ENCODE assay signal across 19 cellular contexts in the genomic region with DNA sequence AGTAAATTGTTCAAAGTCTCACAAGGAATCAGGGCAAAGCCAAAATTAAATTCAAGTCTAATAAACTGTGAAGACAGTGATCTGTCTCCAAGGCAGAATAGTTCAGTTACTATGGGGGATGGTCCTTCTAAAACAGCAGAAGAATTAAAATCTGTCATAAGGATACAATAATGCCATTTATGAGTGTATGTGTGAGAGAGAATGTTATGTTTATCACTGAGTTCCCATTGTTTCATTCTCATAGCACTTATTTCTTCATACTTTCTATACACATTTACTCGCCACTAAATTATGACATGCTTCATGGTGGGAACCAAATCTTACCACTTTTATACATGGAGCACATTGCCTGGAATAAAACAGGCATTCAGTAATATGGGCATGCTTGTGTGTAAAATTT.
"Had no signal": no experiment of that assay in that cellular context is flagged by ENCODE, and none has a peak within 500 bp of the region (broad histone marks: within the 10 kb centered on the region; RNA-seq: fewer than 3 reads in every experiment).

No MANE protein-coding gene starts in this region.

- H3K27me3 Mint-ChIP-seq: naive thymus-derived CD8-positive, alpha-beta T cell had no signal

- H3K4me3 Mint-ChIP-seq: endodermal cell; naive thymus-derived CD8-positive, alpha-beta T cell; neural crest cell had no signal

- H3K27ac ChIP-seq: colonic mucosa, heart left ventricle, right atrium auricular region, sigmoid colon had no signal

- H3K9me3 Mint-ChIP-seq: endodermal cell; naive thymus-derived CD8-positive, alpha-beta T cell had no signal

- H3K27me3 ChIP-seq: colonic mucosa, right atrium auricular region, sigmoid colon had no signal

- H3K4me3 ChIP-seq: colonic mucosa, heart left ventricle, mucosa of descending colon, right atrium auricular region, sigmoid colon had no signal

- DNase-seq: colonic mucosa; dermis blood vessel endothelial cell; effector CD4-positive, alpha-beta T cell; endodermal cell; erythroblast; heart left ventricle; hippocampal formation; islet precursor cell; mammary epithelial cell; naive thymus-derived CD8-positive, alpha-beta T cell; posterior cingulate gyrus; sigmoid colon; stimulated activated CD4-positive, alpha-beta T cell treated with anti-CD3 and anti-CD28 coated beads, Interleukin-12 subunit alpha, Interleukin-12 subunit beta, amount 100 ng/mL, for 4 hours; stimulated activated naive CD4-positive, alpha-beta T cell treated with Interleukin-2 at 50 U/mL for 16 hours; trophoblast cell had no signal

- H3K9me3 ChIP-seq: colonic mucosa, heart left ventricle, mucosa of descending colon, right atrium auricular region, sigmoid colon had no signal

- H3K4me1 ChIP-seq: colonic mucosa, heart left ventricle, right atrium auricular region, sigmoid colon had no signal

- ATAC-seq: heart left ventricle; left lobe of liver; naive thymus-derived CD8-positive, alpha-beta T cell had no signal

- H3K36me3 ChIP-seq: colonic mucosa, heart left ventricle, right atrium auricular region, sigmoid colon had no signal

- H3K27ac Mint-ChIP-seq: endodermal cell had no signal
